Comparison of ENCODE assay signal across 1 cellular context in genomic region chr6:718345-718744, GRCh38.
TF ChIP-seq lines count a peak whose summit lies in the region.

No MANE protein-coding gene starts in this region.

TF ChIP-seq in H1, 55 proteins besides CTCF, POLR2A, EP300 and RAD21:
- no peak for TF ChIP-seq CBX5 (IDR thresholded peaks at IDR 0.05; ENCODE audit: low read depth, low read length)
- TF ChIP-seq RFX5 (IDR thresholded peaks at IDR 0.05; ENCODE audit: borderline replicate concordance, low read depth, low read length) = no peak
- no peak for TF ChIP-seq PHF8 (conservative IDR thresholded peaks at IDR 0.05; ENCODE audit: low read depth, low read length)
- no peak for TF ChIP-seq CREB1 (IDR thresholded peaks at IDR 0.05)
- TF ChIP-seq CTBP2 (IDR thresholded peaks at IDR 0.05; ENCODE audit: borderline replicate concordance, insufficient read depth, insufficient read length, low read length) = no peak
- no peak for TF ChIP-seq SUZ12 (IDR thresholded peaks at IDR 0.05; ENCODE audit: low read length)
- no peak for TF ChIP-seq NRF1 (IDR thresholded peaks at IDR 0.05; ENCODE audit: low read depth, low read length)
- TF ChIP-seq EGR1 (IDR thresholded peaks at IDR 0.05; ENCODE audit: borderline replicate concordance, low read depth, low read length) = no peak
- no peak for TF ChIP-seq E2F6 (IDR thresholded peaks at IDR 0.05)
- no peak for TF ChIP-seq ZNF274 (IDR thresholded peaks at IDR 0.05; ENCODE audit: borderline replicate concordance, extremely low read depth, low read length)
- no peak for TF ChIP-seq USF2 (IDR thresholded peaks at IDR 0.05; ENCODE audit: low read length)
- TF ChIP-seq GTF2F1 (IDR thresholded peaks at IDR 0.05; ENCODE audit: borderline replicate concordance, low read depth, low read length) = no peak
- no peak for TF ChIP-seq GABPA (IDR thresholded peaks at IDR 0.05; ENCODE audit: borderline replicate concordance, insufficient read depth, low read length)
- TF ChIP-seq BRCA1 (IDR thresholded peaks at IDR 0.05; ENCODE audit: low read depth, low read length) = no peak
- TF ChIP-seq KDM1A (IDR thresholded peaks at IDR 0.05; ENCODE audit: borderline replicate concordance, low read length) = no peak
- no peak for TF ChIP-seq SRF (IDR thresholded peaks at IDR 0.05; ENCODE audit: low read depth, low read length)
- TF ChIP-seq SP1 (IDR thresholded peaks at IDR 0.05; ENCODE audit: low read depth, low read length) = no peak
- TF ChIP-seq FOSL1 (IDR thresholded peaks at IDR 0.05; ENCODE audit: insufficient read depth, low read depth, low read length) = no peak
TF ChIP-seq in H1: peak in this region for 0.
